ENCODE assay signal across 36 cellular contexts in the genomic region with DNA sequence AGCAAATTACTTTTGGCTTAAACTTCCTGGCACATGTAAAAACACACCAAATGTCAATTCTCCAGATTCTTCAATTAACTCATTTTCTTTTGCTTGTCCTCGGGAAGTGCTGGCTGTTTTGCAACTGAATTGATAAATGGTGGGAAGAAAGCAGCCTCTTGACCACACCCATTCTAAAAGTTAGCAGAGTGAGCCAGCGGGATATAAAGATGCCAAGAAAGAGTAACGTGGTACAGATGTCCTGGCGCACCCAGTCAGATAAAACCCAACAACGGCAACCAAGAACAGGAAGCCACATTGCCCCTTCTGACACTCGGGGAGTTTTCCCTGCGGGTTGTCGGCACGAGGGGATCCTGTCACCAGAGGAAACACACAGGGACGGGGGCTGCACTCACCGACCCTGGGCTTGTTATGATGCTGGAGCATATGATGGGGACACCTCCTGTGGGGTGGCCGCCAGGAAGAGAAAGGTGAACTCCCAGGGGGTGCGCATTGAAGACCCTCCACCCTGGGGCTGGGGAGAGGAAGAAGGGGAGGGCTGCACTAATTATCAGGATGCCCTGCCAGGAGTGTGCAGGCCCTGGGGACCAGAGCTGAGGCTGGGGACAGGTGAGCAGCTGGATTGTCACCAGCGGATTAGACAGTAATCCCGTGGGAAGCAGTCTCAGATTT. TPM values are rescaled to one million over a fixed set of nuclear protein-coding genes. Genes with fewer than 3 reads are reported as not detected.
A peak's percentile ranks its signal among the peaks of the same experiment; 100 is the strongest.
DNase-seq lines count a peak whose midpoint lies in the region; ATAC-seq and TF ChIP-seq lines count a peak whose summit lies in the region.
"Had no signal": no experiment of that assay in that cellular context is flagged by ENCODE, and none has a peak within 500 bp of the region (broad histone marks: within the 10 kb centered on the region; RNA-seq: fewer than 3 reads in every experiment).

No MANE protein-coding gene starts in this region.

- peak in 1 of 2 donors; percentile 42 for ATAC-seq in left cardiac atrium
- no peak for ATAC-seq in activated T-helper 17 cell treated with anti-CD3 and anti-CD28 coated beads, Interleukin-2, amount 50 U/mL, for 72 hours (replicated peaks)
- ATAC-seq in HG03025 (IDR thresholded peaks at IDR 0.05; ENCODE audit: low FRiP score, unreplicated experiment) = no peak
- ATAC-seq: gastrocnemius medialis, HCT116, PC-3, Right ventricle myocardium inferior had no signal

- peaks cover 8% of the 10 kb centered on the region for H3K36me3 Mint-ChIP-seq in activated T-helper 17 cell treated with anti-CD3 and anti-CD28 coated beads, Interleukin-2, amount 50 U/mL, for 72 hours (ENCODE audit: low read depth)

- TF ChIP-seq CTCF in right atrium auricular region (IDR thresholded peaks at IDR 0.05) = no peak
- no peak for TF ChIP-seq CTCF in fibroblast of villous mesenchyme (IDR thresholded peaks at IDR 0.05; ENCODE audit: insufficient read depth, low read depth, low read length)

- H3K27me3 ChIP-seq in right atrium auricular region = no peaks in the 10 kb centered on the region
- H3K27me3 ChIP-seq: colonic mucosa, gastrocnemius medialis, MG63, tibial artery had no signal

- peaks cover 5% of the 10 kb centered on the region for H3K4me1 Mint-ChIP-seq in activated T-helper 17 cell treated with anti-CD3 and anti-CD28 coated beads, Interleukin-2, amount 50 U/mL, for 72 hours
- H3K4me1 Mint-ChIP-seq: CD8-positive, alpha-beta memory T cell; naive B cell had no signal

- H3K4me3 ChIP-seq in right atrium auricular region (no peak overlapping the region), fibroblast of villous mesenchyme (ENCODE audit: low read depth, low read length) (no peak overlapping the region)
- H3K4me3 ChIP-seq: colonic mucosa, gastrocnemius medialis, left ventricle myocardium inferior, MG63, tibial artery had no signal

- H3K4me3 Mint-ChIP-seq in activated T-helper 17 cell treated with anti-CD3 and anti-CD28 coated beads, Interleukin-2, amount 50 U/mL, for 72 hours = no peak overlapping the region
- H3K4me3 Mint-ChIP-seq: CD8-positive, alpha-beta memory T cell had no signal

- H3K27ac Mint-ChIP-seq in activated T-helper 17 cell treated with anti-CD3 and anti-CD28 coated beads, Interleukin-2, amount 50 U/mL, for 72 hours = peak overlapping the region; percentile 67
- H3K27ac Mint-ChIP-seq: CD8-positive, alpha-beta memory T cell had no signal

- H3K27me3 Mint-ChIP-seq in activated T-helper 17 cell treated with anti-CD3 and anti-CD28 coated beads, Interleukin-2, amount 50 U/mL, for 72 hours = no peaks in the 10 kb centered on the region
- H3K27me3 Mint-ChIP-seq: naive B cell had no signal

- no peaks in the 10 kb centered on the region for H3K4me1 ChIP-seq in right atrium auricular region
- H3K4me1 ChIP-seq: colonic mucosa, gastrocnemius medialis, left ventricle myocardium inferior, tibial artery had no signal

- no peaks in the 10 kb centered on the region for H3K9me3 ChIP-seq in right atrium auricular region
- H3K9me3 ChIP-seq: colonic mucosa, gastrocnemius medialis, left ventricle myocardium inferior, MG63, tibial artery had no signal

- intact Hi-C loops in left cardiac atrium (cut with DNase I) = no loop called here

- no peak overlapping the region for H3K27ac ChIP-seq in right atrium auricular region
- H3K27ac ChIP-seq: colonic mucosa, gastrocnemius medialis, left ventricle myocardium inferior, tibial artery, VCaP had no signal

- DNase-seq in left cardiac atrium (peak; percentile 17), right atrium auricular region (ENCODE audit: low spot score) (no peak), fibroblast of villous mesenchyme (ENCODE audit: low read depth) (peak; percentile 69)
- DNase-seq in activated CD4-positive, CD25-positive, alpha-beta regulatory T cell treated with anti-CD3 and anti-CD28 coated beads, Interleukin-2, amount 50 U/mL, for 72 hours = no peak
- DNase-seq in stimulated activated CD4-positive, alpha-beta T cell treated with anti-CD3 and anti-CD28 coated beads, Interleukin-2, amount 100 ng/mL, for 48 hours = no peak
- no peak for DNase-seq in stimulated activated CD4-positive, alpha-beta T cell treated with anti-CD3 and anti-CD28 coated beads, Interleukin-4, amount 100 ng/mL, for 1 hour
- DNase-seq: activated CD4-positive, alpha-beta T cell treated with anti-CD3 and anti-CD28 coated beads, Interleukin-2, amount 50 U/mL, for 1 hour; activated naive CD4-positive, alpha-beta T cell treated with Interleukin-2 at 50 U/mL for 16 hours; activated T-cell treated with anti-CD3 and anti-CD28 coated beads, Interleukin-2, amount 50 U/mL, for 48 hours; amniotic stem cell; CD8-positive, alpha-beta memory T cell; colonic mucosa; DMS153; effector CD8-positive, alpha-beta T cell; erythroblast; gastrocnemius medialis; KG1; left ventricle myocardium inferior; mesendoderm; MG63; naive B cell; NCI-H1417; NCI-H2081 treated with DMSO at 0.1 percent for 48 hours; NCI-H446; NK-92 treated with Interleukin-12 subunit alpha and Interleukin-12 subunit beta, amount 100 ng/mL, for 24 hours; nucleus accumbens; PC-3; stimulated activated CD8-positive, alpha-beta memory T cell treated with anti-CD3 and anti-CD28 coated beads, Interleukin-4, amount 100 ng/mL, for 48 hours; T-helper 2 cell; tibial artery had no signal

- H3K36me3 ChIP-seq in right atrium auricular region = no peaks in the 10 kb centered on the region
- H3K36me3 ChIP-seq: colonic mucosa, MG63 had no signal

- H3K9me3 Mint-ChIP-seq in activated T-helper 17 cell treated with anti-CD3 and anti-CD28 coated beads, Interleukin-2, amount 50 U/mL, for 72 hours = no peaks in the 10 kb centered on the region
- H3K9me3 Mint-ChIP-seq: CD8-positive, alpha-beta memory T cell; naive B cell had no signal

RNA-seq across cellular contexts. Expression of a gene that starts 59.1 kb away (rescaled TPM):
- total RNA-seq in left cardiac atrium (1 to 10 TPM; 1.3 to 2.2 TPM), right atrium auricular region (1 to 10 TPM; 1.6 to 3.5 TPM), fibroblast of villous mesenchyme (under 0.01 TPM in 1 of 2 replicates, not detected in the other)
- total RNA-seq in activated T-helper 17 cell treated with anti-CD3 and anti-CD28 coated beads, Interleukin-2, amount 50 U/mL, for 72 hours = under 1 TPM; 0.06 to 0.45 TPM
- total RNA-seq: bronchial epithelial cell; CD8-positive, alpha-beta memory T cell; gastrocnemius medialis; left ventricle myocardium inferior; PC-3 had no signal

Comparison
In these comparisons a context has a peak if more than half of its experiments do, and no peak if none do; other contexts are left out.
1. DNase-seq: peak in left cardiac atrium (single experiment) and fibroblast of villous mesenchyme (single experiment); none in right atrium auricular region (single experiment), activated CD4-positive, CD25-positive, alpha-beta regulatory T cell treated with anti-CD3 and anti-CD28 coated beads, Interleukin-2, amount 50 U/mL, for 72 hours (single experiment), stimulated activated CD4-positive, alpha-beta T cell treated with anti-CD3 and anti-CD28 coated beads, Interleukin-2, amount 100 ng/mL, for 48 hours (0 of 2) and stimulated activated CD4-positive, alpha-beta T cell treated with anti-CD3 and anti-CD28 coated beads, Interleukin-4, amount 100 ng/mL, for 1 hour (single experiment).